ENCODE assay signal across 8 cellular contexts in the genomic region with DNA sequence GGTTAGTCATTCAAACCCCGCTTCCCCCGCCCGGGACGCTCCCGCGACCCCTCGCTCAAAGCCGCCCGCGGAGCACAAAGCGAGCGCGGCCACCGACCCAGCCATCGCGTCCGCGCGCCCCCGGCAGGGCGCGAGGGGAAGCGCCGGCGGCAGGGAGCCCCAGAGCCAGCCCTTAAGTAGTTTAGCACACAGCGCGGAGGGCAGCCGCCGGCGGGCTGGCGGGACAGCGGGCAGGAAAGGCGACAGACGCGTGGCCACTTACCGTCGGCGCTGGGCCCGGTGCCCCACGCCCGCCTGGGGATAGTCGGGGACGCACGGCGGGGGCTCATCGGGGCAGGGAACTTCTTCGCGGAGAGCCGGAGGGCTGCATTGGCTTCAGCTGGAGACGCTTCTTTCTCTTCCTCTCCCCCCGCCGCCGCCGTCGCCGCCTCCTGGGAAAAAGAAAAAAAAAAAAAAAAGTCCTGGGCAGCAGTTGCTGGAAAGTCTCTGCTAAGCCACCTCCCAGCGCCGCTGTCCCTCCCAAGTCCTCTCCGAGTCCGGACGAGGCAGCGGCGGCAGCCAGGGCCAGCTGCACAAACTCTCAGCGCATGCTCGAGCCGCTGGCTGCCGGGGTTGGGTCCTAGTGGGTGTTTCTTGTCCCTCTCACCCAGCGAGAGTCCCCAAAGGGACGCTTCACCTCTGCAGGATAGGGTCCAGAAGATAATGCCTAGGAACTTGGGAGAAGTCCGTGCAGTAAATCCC. TPM values are rescaled to one million over a fixed set of nuclear protein-coding genes. Genes with fewer than 3 reads are reported as not detected.
A peak's percentile ranks its signal among the peaks of the same experiment; 100 is the strongest.
DNase-seq lines count a peak whose midpoint lies in the region; ATAC-seq and TF ChIP-seq lines count a peak whose summit lies in the region.

A gene with protein sequence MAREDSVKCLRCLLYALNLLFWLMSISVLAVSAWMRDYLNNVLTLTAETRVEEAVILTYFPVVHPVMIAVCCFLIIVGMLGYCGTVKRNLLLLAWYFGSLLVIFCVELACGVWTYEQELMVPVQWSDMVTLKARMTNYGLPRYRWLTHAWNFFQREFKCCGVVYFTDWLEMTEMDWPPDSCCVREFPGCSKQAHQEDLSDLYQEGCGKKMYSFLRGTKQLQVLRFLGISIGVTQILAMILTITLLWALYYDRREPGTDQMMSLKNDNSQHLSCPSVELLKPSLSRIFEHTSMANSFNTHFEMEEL (minus strand): TSS at position 587 of the 741 bp plus-strand sequence. CDS start 1,381 bp downstream, outside the sequence.

- ATAC-seq in HG03196 (IDR thresholded peaks at IDR 0.05; ENCODE audit: unreplicated experiment) = peak; percentile 76

- no peaks in the 10 kb centered on the region for H3K36me3 ChIP-seq in BLaER1 treated with 17β-estradiol and CSF1 and Interleukin-3, amounts not matched to agents 10 nM and 100 nM
- H3K36me3 ChIP-seq in ectodermal cell (ENCODE audit: control insufficient read depth, insufficient read depth, low read length) = no peaks in the 10 kb centered on the region

- H4K20me1 ChIP-seq in BLaER1 treated with 17β-estradiol and CSF1 and Interleukin-3, amounts not matched to agents 10 nM and 100 nM = no peaks in the 10 kb centered on the region

- DNase-seq in NCI-H345 (lab: John Stamatoyannopoulos, UW) (peak; percentile 74), lower leg skin (ENCODE audit: low spot score in 2 of 2) (peak; percentile 42 to 91)
- peak; percentile 31 for DNase-seq in activated CD4-positive, alpha-beta T cell treated with anti-CD3 and anti-CD28 coated beads, Interleukin-2, amount 50 U/mL, for 1 hour
- DNase-seq in stimulated activated CD4-positive, alpha-beta T cell treated with anti-CD3 and anti-CD28 coated beads, Interleukin-4, amount 100 ng/mL, for 48 hours (ENCODE audit: low read depth in 2 of 2) = peak; percentile 20 to 39

- peaks cover 0 to 14% (median 7%) of the 10 kb centered on the region in 10 experiments; a peak in 11 of 20 replicates for H3K4me1 ChIP-seq in BLaER1 treated with 17β-estradiol and CSF1 and Interleukin-3, amounts not matched to agents 10 nM and 100 nM
- H3K4me1 ChIP-seq in ectodermal cell (ENCODE audit: control insufficient read depth, insufficient read depth, low read length) = no peaks in the 10 kb centered on the region

- H3K4me2 ChIP-seq in BLaER1 treated with 17β-estradiol and CSF1 and Interleukin-3, amounts not matched to agents 10 nM and 100 nM = peak within 1 kb of the TSS; percentile 88 to 98 (median 93)

- peaks cover 0 to 12% (median 0%) of the 10 kb centered on the region in 11 experiments; a peak in 7 of 22 replicates for H3K27me3 ChIP-seq in BLaER1 treated with 17β-estradiol and CSF1 and Interleukin-3, amounts not matched to agents 10 nM and 100 nM
- no peaks in the 10 kb centered on the region for H3K27me3 ChIP-seq in ectodermal cell (ENCODE audit: control insufficient read depth, insufficient read depth, low read length, poor library complexity, severe bottlenecking)

- H3K9ac ChIP-seq in BLaER1 treated with 17β-estradiol and CSF1 and Interleukin-3, amounts not matched to agents 10 nM and 100 nM = peak within 1 kb of the TSS; percentile 73 to 86 (median 80)

- intact Hi-C loops in lower leg skin (cut with DNase I; ENCODE audit: low total_unique reads) = no loop called here

- WGBS in ectodermal cell, 2 experiments = 0% methylated on average over 70 of the region's 70 CpGs
- WGBS in lower leg skin, 2 donors = 0 to 1% methylated on average over 28 to 60 of the region's 70 CpGs

- peak within 1 kb of the TSS in 10 of 11 experiments; percentile 32 to 63 (median 55); a peak in 17 of 22 replicates for H3K27ac ChIP-seq in BLaER1 treated with 17β-estradiol and CSF1 and Interleukin-3, amounts not matched to agents 10 nM and 100 nM
- peak within 1 kb of the TSS; percentile 93 for H3K27ac ChIP-seq in ectodermal cell (ENCODE audit: insufficient read depth, low read depth, low read length, poor library complexity, severe bottlenecking)

- no peak for TF ChIP-seq CTCF in lower leg skin (IDR thresholded peaks at IDR 0.05)

- no peaks in the 10 kb centered on the region for H3K9me3 ChIP-seq in BLaER1 treated with 17β-estradiol and CSF1 and Interleukin-3, amounts not matched to agents 10 nM and 100 nM (replicated peaks in 1 of 11)
- H3K9me3 ChIP-seq in ectodermal cell (ENCODE audit: control insufficient read depth, low read length) = no peaks in the 10 kb centered on the region

- H3K4me3 ChIP-seq in BLaER1 treated with 17β-estradiol and CSF1 and Interleukin-3, amounts not matched to agents 10 nM and 100 nM = peak within 1 kb of the TSS; percentile 66 to 89 (median 79)
- H3K4me3 ChIP-seq in ectodermal cell (ENCODE audit: insufficient read depth, low read depth, low read length) (peak within 1 kb of the TSS; percentile 65), lower leg skin (ENCODE audit: low read depth, poor library complexity, severe bottlenecking) (peak within 1 kb of the TSS; percentile 37)

- peak; percentile 52 for TF ChIP-seq POLR2A in GM19193 (IDR thresholded peaks at IDR 0.05; ENCODE audit: extremely low read depth, insufficient read depth, insufficient read length)
- no peak for TF ChIP-seq POLR2A in lower leg skin (IDR thresholded peaks at IDR 0.05)

RNA-seq across cellular contexts. Expression of the gene that starts here (rescaled TPM):
- 29.3 TPM for polyA plus RNA-seq in ectodermal cell (2013, experiment 1 of 4)
- polyA plus RNA-seq in ectodermal cell (2013, experiment 2 of 4) = 25.7 TPM
- polyA plus RNA-seq in ectodermal cell (2013, experiment 3 of 4) = 23.7 TPM
- polyA plus RNA-seq in ectodermal cell (2013, experiment 4 of 4) = 23.9 TPM
- total RNA-seq in lower leg skin = 1 to 10 TPM; 1.3 to 4.6 (median 3.3) TPM

Comparison
In these comparisons a context has a peak if more than half of its experiments do, and no peak if none do; other contexts are left out.
1. Peak in every context shown above with its lines: DNase-seq, ATAC-seq, H3K4me3 ChIP-seq and H3K27ac ChIP-seq.